In the genomic region with DNA sequence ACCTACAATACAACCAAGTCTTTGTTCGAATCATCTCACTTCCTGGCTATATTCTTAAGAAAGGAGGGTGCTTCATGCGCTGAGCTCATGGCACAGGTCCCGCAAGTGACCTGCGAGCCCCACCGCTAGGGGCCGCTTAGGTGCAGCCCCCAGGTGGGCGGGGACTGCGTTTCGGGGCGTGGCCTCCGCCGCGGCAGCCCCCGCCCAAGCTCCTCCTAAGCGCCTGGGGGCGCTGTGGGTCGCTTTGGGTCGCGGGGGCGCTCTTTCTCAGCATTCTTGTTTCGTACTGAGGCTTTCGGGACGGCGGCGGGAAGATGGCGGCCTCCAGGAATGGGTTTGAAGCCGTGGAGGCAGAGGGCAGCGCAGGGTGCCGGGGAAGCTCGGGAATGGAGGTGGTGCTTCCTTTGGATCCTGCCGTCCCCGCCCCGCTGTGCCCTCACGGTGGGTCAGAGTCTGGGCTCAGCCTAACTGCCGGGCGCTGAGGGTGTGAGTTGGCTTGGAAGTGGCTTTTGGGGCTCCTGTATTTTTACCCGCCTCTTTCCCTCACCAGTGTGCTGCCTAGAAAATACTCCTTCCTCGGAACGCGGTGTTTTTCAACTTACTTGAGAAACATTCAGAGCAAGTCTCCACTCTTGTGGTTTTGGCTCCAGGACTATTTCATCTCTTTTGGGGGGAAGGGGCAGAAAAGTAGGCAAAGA, we compare ENCODE assay signal across 8 cellular contexts. TPM values are rescaled to one million over a fixed set of nuclear protein-coding genes. Genes with fewer than 3 reads are reported as not detected.
DNase-seq lines count a peak whose midpoint lies in the region; ATAC-seq and TF ChIP-seq lines count a peak whose summit lies in the region.

A gene with protein sequence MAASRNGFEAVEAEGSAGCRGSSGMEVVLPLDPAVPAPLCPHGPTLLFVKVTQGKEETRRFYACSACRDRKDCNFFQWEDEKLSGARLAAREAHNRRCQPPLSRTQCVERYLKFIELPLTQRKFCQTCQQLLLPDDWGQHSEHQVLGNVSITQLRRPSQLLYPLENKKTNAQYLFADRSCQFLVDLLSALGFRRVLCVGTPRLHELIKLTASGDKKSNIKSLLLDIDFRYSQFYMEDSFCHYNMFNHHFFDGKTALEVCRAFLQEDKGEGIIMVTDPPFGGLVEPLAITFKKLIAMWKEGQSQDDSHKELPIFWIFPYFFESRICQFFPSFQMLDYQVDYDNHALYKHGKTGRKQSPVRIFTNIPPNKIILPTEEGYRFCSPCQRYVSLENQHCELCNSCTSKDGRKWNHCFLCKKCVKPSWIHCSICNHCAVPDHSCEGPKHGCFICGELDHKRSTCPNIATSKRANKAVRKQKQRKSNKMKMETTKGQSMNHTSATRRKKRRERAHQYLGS (plus strand): TSS at position 279 of the 698 bp plus-strand sequence. CDS start 36 bp downstream, at position 315.

- peak within 1 kb of the TSS; percentile 78 for H3K4me3 ChIP-seq in Caco-2 (ENCODE audit: low read depth, low read length)

- no peaks in the 10 kb centered on the region for H3K9me3 ChIP-seq in Caco-2

- DNase-seq in Caco-2 (peak; percentile 84 to 90), GM20000 (ENCODE audit: low spot score) (peak; percentile 87), HT-29 (ENCODE audit: low spot score) (peak; percentile 93), mesenteric fat pad (ENCODE audit: low spot score) (peak; percentile 96)
- DNase-seq in NK-92 treated with Interleukin-12 subunit alpha and Interleukin-12 subunit beta, amount 100 ng/mL, for 24 hours (lab: John Stamatoyannopoulos, UW): peak; percentile 77
- DNase-seq in activated CD8-positive, alpha-beta memory T cell treated with anti-CD3 and anti-CD28 coated beads for 24 hours: peak; percentile 96
- peak; percentile 83 to 92 (median 91) for DNase-seq in effector memory CD8-positive, alpha-beta T cell
- DNase-seq in stimulated activated CD8-positive, alpha-beta memory T cell treated with anti-CD3 and anti-CD28 coated beads, Interleukin-15, amount 100 ng/mL, for 24 hours (ENCODE audit: low read depth): peak; percentile 87

- H3K4me1 Mint-ChIP-seq in Caco-2 (ENCODE audit: low read depth, unreplicated experiment): peaks cover 7% of the 10 kb centered on the region
- peaks cover 7 to 19% of the 10 kb centered on the region in 2 donors for H3K4me1 Mint-ChIP-seq in effector memory CD8-positive, alpha-beta T cell (ENCODE audit: low read depth in 2 of 2)

- peak; percentile 88 to 97 for TF ChIP-seq CTCF in Caco-2 (IDR thresholded peaks at IDR 0.05; ENCODE audit: insufficient read depth in 1 of 2, low read depth in 1 of 2, low read length in 1 of 2, severe bottlenecking in 1 of 2, unreplicated experiment in 1 of 2)
- peak; percentile 86 for TF ChIP-seq CTCF in GM20000 (IDR thresholded peaks at IDR 0.05; ENCODE audit: extremely low read depth, missing control alignments)

- no peaks in the 10 kb centered on the region for H3K36me3 ChIP-seq in Caco-2 (ENCODE audit: control insufficient read depth, insufficient read depth, low read length)

- BruUV-seq in Caco-2 (replicated peaks; lab: Mats Ljungman, UMichigan): no TSS peak

- H3K4me3 Mint-ChIP-seq in Caco-2 (ENCODE audit: unreplicated experiment): peak within 1 kb of the TSS; percentile 98
- peak within 1 kb of the TSS; percentile 99 to 100 for H3K4me3 Mint-ChIP-seq in effector memory CD8-positive, alpha-beta T cell

- ATAC-seq in effector memory CD8-positive, alpha-beta T cell (replicated peaks): peak; percentile 97

- peaks cover 16% of the 10 kb centered on the region for H3K36me3 Mint-ChIP-seq in Caco-2 (ENCODE audit: insufficient read depth, unreplicated experiment)
- peaks cover 25% of the 10 kb centered on the region for H3K36me3 Mint-ChIP-seq in effector memory CD8-positive, alpha-beta T cell (ENCODE audit: insufficient read depth)

- no peaks in the 10 kb centered on the region for H3K9me3 Mint-ChIP-seq in Caco-2 (ENCODE audit: unreplicated experiment)
- H3K9me3 Mint-ChIP-seq in effector memory CD8-positive, alpha-beta T cell: no peaks in the 10 kb centered on the region

- H3K27me3 Mint-ChIP-seq in Caco-2 (ENCODE audit: insufficient read depth, unreplicated experiment): no peaks in the 10 kb centered on the region
- H3K27me3 Mint-ChIP-seq in effector memory CD8-positive, alpha-beta T cell: peaks cover 14 to 15% of the 10 kb centered on the region in 2 donors

- H3K4me1 ChIP-seq in Caco-2: peaks cover 15% of the 10 kb centered on the region

- POLR2A ChIA-PET in Caco-2 (lab: Charles Lee): interaction anchor here (0.5 to 1.8 kb wide), 10 partner anchors 10 to 316 kb away, joined by 3 to 17 read pairs (median 4); a partner anchor contains a TSS

- intact Hi-C loops in Caco-2 (cut with micrococcal nuclease; ENCODE audit: unreplicated experiment): loop anchor here (1.0 to 5.0 kb wide), 5 partner anchors 12 to 151 kb away; a partner anchor contains a TSS

- H3K27me3 ChIP-seq in Caco-2 (replicated peaks; ENCODE audit: control insufficient read depth, insufficient read depth, low read length): no peaks in the 10 kb centered on the region

- CTCF ChIA-PET in Caco-2 (lab: Charles Lee): interaction anchor here (0.6 to 1.9 kb wide), 22 partner anchors 9 to 283 kb away, joined by 3 to 34 read pairs (median 4); a partner anchor contains a TSS

- peak within 1 kb of the TSS; percentile 100 for H3K27ac Mint-ChIP-seq in Caco-2 (ENCODE audit: unreplicated experiment)
- H3K27ac Mint-ChIP-seq in effector memory CD8-positive, alpha-beta T cell: peak within 1 kb of the TSS; percentile 97 to 98

RNA-seq across cellular contexts. Expression of the gene that starts here (rescaled TPM):
- total RNA-seq in Caco-2 (2022) (13.1 and 13.2 TPM in 2 replicates), mesenteric fat pad (8.4 TPM)
- 4.3 and 5.7 TPM in 2 replicates for total RNA-seq in HT-29 (2014; rRNA removed; shearing (Covaris generic))

Comparison
In these comparisons a context has a peak if more than half of its experiments do, and no peak if none do; other contexts are left out.
1. Peak in every context shown above with its lines: DNase-seq, ATAC-seq and H3K4me3 ChIP-seq.